Comparison of ENCODE assay signal across 8 cellular contexts in the genomic region with DNA sequence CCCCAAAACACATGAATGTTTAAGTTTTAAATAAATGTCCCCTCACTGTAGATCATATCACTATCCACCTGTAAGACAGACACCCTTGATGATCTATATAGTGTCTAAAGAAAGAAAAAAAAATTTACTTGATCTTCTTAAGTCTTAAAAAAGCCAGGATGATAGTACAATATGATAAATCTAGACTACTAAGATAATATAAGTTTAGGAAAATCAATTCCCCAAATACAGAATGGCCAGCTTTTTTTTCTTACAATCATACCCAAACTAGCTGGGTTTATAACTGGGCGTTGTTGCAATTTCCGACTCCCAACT. TPM values are rescaled to one million over a fixed set of nuclear protein-coding genes. Genes with fewer than 3 reads are reported as not detected.
A peak's percentile ranks its signal among the peaks of the same experiment; 100 is the strongest.
DNase-seq lines count a peak whose midpoint lies in the region; FAIRE-seq and TF ChIP-seq lines count a peak whose summit lies in the region.

No MANE protein-coding gene starts in this region.

- no peak for DNase-seq in CD14-positive monocyte (ENCODE audit: low spot score)
- no peak for DNase-seq in OCI-LY7 (ENCODE audit: low spot score)
- DNase-seq in epithelial cell of prostate (ENCODE audit: low read depth, low spot score) = no peak
- DNase-seq in osteocyte (ENCODE audit: extremely low spot score, unreplicated experiment) = no peak
- DNase-seq in posterior cingulate gyrus = no peak
- no peak for DNase-seq in NCI-H2081 (lab: John Stamatoyannopoulos, UW)
- DNase-seq in GM12891 (ENCODE audit: insufficient read length, low spot score) = no peak
- DNase-seq in stimulated activated CD4-positive, alpha-beta T cell treated with anti-CD3 and anti-CD28 coated beads, Interleukin-2, amount 100 ng/mL, for 48 hours = no peak

- FAIRE-seq in GM12891 (lab: Jason Lieb, UNC) = no peak

- no peaks in the 10 kb centered on the region for H3K9me2 ChIP-seq in OCI-LY7 (ENCODE audit: insufficient read depth, low read length)

- H3K4me2 ChIP-seq in OCI-LY7 (ENCODE audit: low read length) = peak overlapping the region; percentile 86

- TF ChIP-seq POLR2A in GM12891 (IDR thresholded peaks at IDR 0.05; ENCODE audit: low read depth, low read length) = no peak

- H3K27ac ChIP-seq in OCI-LY7 (ENCODE audit: low read depth, low read length, poor library complexity, severe bottlenecking) (peak overlapping the region; percentile 96), epithelial cell of prostate (peak overlapping the region; percentile 94)

- no peaks in the 10 kb centered on the region for H3K9me3 ChIP-seq in OCI-LY7 (ENCODE audit: low read length)

- peaks cover 87% of the 10 kb centered on the region for H3K36me3 ChIP-seq in OCI-LY7 (ENCODE audit: insufficient read depth, low read length)

- H4K20me1 ChIP-seq in OCI-LY7 (ENCODE audit: insufficient read depth, low read length) = peaks cover 14% of the 10 kb centered on the region

- H3K27me3 Mint-ChIP-seq in CD14-positive monocyte (ENCODE audit: low read depth in 3 of 3) = peaks cover 0 to 2% (median 0%) of the 10 kb centered on the region in 3 donors
- H3K27me3 Mint-ChIP-seq in osteocyte (ENCODE audit: unreplicated experiment) = no peaks in the 10 kb centered on the region

- H3K27ac Mint-ChIP-seq in CD14-positive monocyte (peak overlapping the region; percentile 90 to 97 (median 95)), osteocyte (ENCODE audit: unreplicated experiment) (peak overlapping the region; percentile 79)

- POLR2A ChIA-PET in OCI-LY7 (lab: Charles Lee) = interaction anchor here (0.6 to 1.9 kb wide), 12 partner anchors 13 to 621 kb away, joined by 3 to 6 read pairs (median 3); a partner anchor contains a TSS

- H2AFZ ChIP-seq in OCI-LY7 (ENCODE audit: low read length) = no peak overlapping the region

- TF ChIP-seq CTCF in CD14-positive monocyte (IDR thresholded peaks at IDR 0.05) = no peak
- TF ChIP-seq CTCF in OCI-LY7 (conservative IDR thresholded peaks at IDR 0.05; ENCODE audit: low read length) = no peak
- TF ChIP-seq CTCF in osteocyte (IDR thresholded peaks at IDR 0.05) = no peak

- peaks cover 100% of the 10 kb centered on the region for H3K79me2 ChIP-seq in OCI-LY7 (ENCODE audit: insufficient read depth, low read depth, low read length)

- peak overlapping the region; percentile 68 for H3K4me3 ChIP-seq in OCI-LY7 (ENCODE audit: low read depth, low read length, poor library complexity, severe bottlenecking)

- H3K36me3 Mint-ChIP-seq in CD14-positive monocyte (peaks cover 72 to 81% of the 10 kb centered on the region in 2 donors), osteocyte (ENCODE audit: unreplicated experiment) (peaks cover 57% of the 10 kb centered on the region)

- CTCF ChIA-PET in OCI-LY7 (lab: Charles Lee; ENCODE audit: unreplicated experiment) = no interaction called here

- H3K4me1 Mint-ChIP-seq in CD14-positive monocyte (peaks cover 71% of the 10 kb centered on the region), osteocyte (ENCODE audit: unreplicated experiment) (peaks cover 56% of the 10 kb centered on the region)

- peaks cover 0 to 2% (median 0%) of the 10 kb centered on the region in 7 donors for H3K9me3 Mint-ChIP-seq in CD14-positive monocyte
- no peaks in the 10 kb centered on the region for H3K9me3 Mint-ChIP-seq in osteocyte (ENCODE audit: unreplicated experiment)

- peak overlapping the region; percentile 55 to 83 for H3K4me3 Mint-ChIP-seq in CD14-positive monocyte
- peak overlapping the region; percentile 33 for H3K4me3 Mint-ChIP-seq in osteocyte (ENCODE audit: unreplicated experiment)

- no TSS peak for BruUV-seq in OCI-LY7 (replicated peaks; lab: Mats Ljungman, UMichigan)

- peaks cover 64% of the 10 kb centered on the region for H3K4me1 ChIP-seq in OCI-LY7 (ENCODE audit: insufficient read depth, low read length, poor library complexity, severe bottlenecking)

- intact Hi-C loops in CD14-positive monocyte (cut with micrococcal nuclease) = loop anchor here (2.0 to 10.0 kb wide), 5 partner anchors 256 to 486 kb away; no protein-coding TSS in a partner anchor
- intact Hi-C loops in OCI-LY7 (cut with micrococcal nuclease; ENCODE audit: unreplicated experiment) = loop anchor here (1.0 kb wide), 1 partner anchor 336 kb away; no protein-coding TSS in a partner anchor
- intact Hi-C loops in posterior cingulate gyrus (cut with DNase I) = loop anchor here (5.0 kb wide), 1 partner anchor 288 kb away; no protein-coding TSS in a partner anchor

TF ChIP-seq in GM12891, 5 proteins besides CTCF, POLR2A, EP300 and RAD21:
- no peak for TF ChIP-seq TAF1 (IDR thresholded peaks at IDR 0.05; ENCODE audit: low read depth, low read length)
- no peak for TF ChIP-seq POLR2AphosphoS5 (IDR thresholded peaks at IDR 0.05; ENCODE audit: low read depth, low read length)
- no peak for TF ChIP-seq SPI1 (IDR thresholded peaks at IDR 0.05; ENCODE audit: low read depth, low read length)
- TF ChIP-seq PAX5 (IDR thresholded peaks at IDR 0.05; ENCODE audit: insufficient read depth, low read length, severe bottlenecking) = no peak
- TF ChIP-seq POU2F2 (IDR thresholded peaks at IDR 0.05; ENCODE audit: low read depth, low read length) = no peak
TF ChIP-seq in GM12891: peak in this region for 0.

RNA-seq across cellular contexts. Expression of a gene that starts 14.4 kb away (rescaled TPM):
- 10 to 100 TPM; 10.5 to 41.5 TPM for polyA plus RNA-seq in CD14-positive monocyte
- 35.1 and 39.7 TPM in 2 replicates for total RNA-seq in OCI-LY7 (2014; rRNA removed; shearing (Covaris generic))
- total RNA-seq in OCI-LY7 (2022) = 68.4 and 77.0 TPM in 2 replicates
- total RNA-seq in osteocyte = 44.3 and 47.2 TPM in 2 replicates
- polyA plus RNA-seq in GM12891 (2012; ENCODE audit: low read depth, missing spikeins) = 19.2 TPM
